Comparison of ENCODE assay signal across 11 cellular contexts in the genomic region with DNA sequence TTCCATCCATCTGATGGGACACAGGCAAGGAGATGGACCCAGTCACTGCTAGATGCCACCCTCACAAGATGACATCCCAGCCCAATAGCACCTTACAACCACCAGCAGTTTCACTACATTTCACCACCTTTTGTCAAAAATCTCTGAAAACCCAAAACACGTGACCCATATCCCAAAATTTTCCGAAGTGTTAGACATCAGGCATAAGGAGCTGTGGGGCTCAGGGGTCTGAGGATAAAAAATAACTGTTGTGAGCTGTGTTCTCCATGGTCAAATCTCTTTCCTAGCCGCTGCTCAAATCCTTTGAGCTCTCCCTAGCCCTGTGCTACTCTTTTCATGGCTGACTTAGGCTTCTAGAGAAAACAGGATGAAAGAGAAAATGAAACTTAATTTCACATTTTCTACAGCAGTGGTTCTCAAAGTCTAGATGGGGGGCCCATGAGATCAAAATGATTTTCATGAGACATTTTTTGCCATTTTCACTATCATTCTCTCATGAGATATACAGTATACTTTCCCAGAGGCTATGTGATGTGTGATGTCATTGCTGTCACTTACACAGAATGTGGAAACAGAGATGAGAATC. TPM values are rescaled to one million over a fixed set of nuclear protein-coding genes. Genes with fewer than 3 reads are reported as not detected.
DNase-seq lines count a peak whose midpoint lies in the region; ATAC-seq and TF ChIP-seq lines count a peak whose summit lies in the region.
"Had no signal": no experiment of that assay in that cellular context is flagged by ENCODE, and none has a peak within 500 bp of the region (broad histone marks: within the 10 kb centered on the region; RNA-seq: fewer than 3 reads in every experiment).

No MANE protein-coding gene starts in this region.

- H3K27me3 Mint-ChIP-seq in activated naive CD8-positive, alpha-beta T cell treated with anti-CD3 and anti-CD28 coated beads, Interleukin-2, amount 10 ng/mL, durations not matched to agents 7 days and 5 days = no peaks in the 10 kb centered on the region

- peak; percentile 40 for ATAC-seq in GM18511 (IDR thresholded peaks at IDR 0.05; ENCODE audit: unreplicated experiment)
- peak; percentile 46 for ATAC-seq in GM21381 (IDR thresholded peaks at IDR 0.05; ENCODE audit: unreplicated experiment)
- peak; percentile 47 for ATAC-seq in HG03135 (IDR thresholded peaks at IDR 0.05; ENCODE audit: unreplicated experiment)
- ATAC-seq in activated naive CD8-positive, alpha-beta T cell treated with anti-CD3 and anti-CD28 coated beads, Interleukin-2, amount 10 ng/mL, durations not matched to agents 7 days and 5 days (ENCODE audit: low read depth) = peak; percentile 83

- peak overlapping the region; percentile 75 for H3K4me3 Mint-ChIP-seq in activated naive CD8-positive, alpha-beta T cell treated with anti-CD3 and anti-CD28 coated beads, Interleukin-2, amount 10 ng/mL, durations not matched to agents 7 days and 5 days

- POLR2A ChIA-PET in activated naive CD8-positive, alpha-beta T cell treated with anti-CD3 and anti-CD28 coated beads, Interleukin-2, amount 10 ng/mL, durations not matched to agents 7 days and 5 days (lab: Charles Lee) = interaction anchor here (1.1 kb wide), 1 partner anchor 102 kb away, joined by 4 read pairs; no protein-coding TSS in a partner anchor

- H3K27ac Mint-ChIP-seq in activated naive CD8-positive, alpha-beta T cell treated with anti-CD3 and anti-CD28 coated beads, Interleukin-2, amount 10 ng/mL, durations not matched to agents 7 days and 5 days = peak overlapping the region; percentile 79

- H3K27me3 ChIP-seq in suprapubic skin = no peaks in the 10 kb centered on the region
- H3K27me3 ChIP-seq: stomach had no signal

- no peak overlapping the region for H3K27ac ChIP-seq in suprapubic skin
- H3K27ac ChIP-seq: stomach had no signal

- no peaks in the 10 kb centered on the region for H3K36me3 ChIP-seq in suprapubic skin
- H3K36me3 ChIP-seq: stomach had no signal

- H3K4me3 ChIP-seq in suprapubic skin = no peak overlapping the region
- H3K4me3 ChIP-seq: stomach had no signal

- H3K4me1 ChIP-seq in suprapubic skin = no peaks in the 10 kb centered on the region

- H3K9me3 Mint-ChIP-seq in activated naive CD8-positive, alpha-beta T cell treated with anti-CD3 and anti-CD28 coated beads, Interleukin-2, amount 10 ng/mL, durations not matched to agents 7 days and 5 days = no peaks in the 10 kb centered on the region

- H3K36me3 Mint-ChIP-seq in activated naive CD8-positive, alpha-beta T cell treated with anti-CD3 and anti-CD28 coated beads, Interleukin-2, amount 10 ng/mL, durations not matched to agents 7 days and 5 days = peaks cover 32% of the 10 kb centered on the region

- no peak for DNase-seq in activated naive CD8-positive, alpha-beta T cell treated with anti-CD3 and anti-CD28 coated beads, Interleukin-2, amount 10 ng/mL, durations not matched to agents 7 days and 5 days
- DNase-seq in suprapubic skin (ENCODE audit: low spot score in 2 of 2) = no peak
- DNase-seq in kidney glomerular epithelial cell (lab: John Stamatoyannopoulos, UW) = no peak
- DNase-seq in NK-92 (lab: John Stamatoyannopoulos, UW; ENCODE audit: unreplicated experiment) = no peak
- DNase-seq in OCI-M2 (lab: John Stamatoyannopoulos, UW; ENCODE audit: unreplicated experiment) = no peak
- DNase-seq: stomach had no signal

- peaks cover 61% of the 10 kb centered on the region for H3K4me1 Mint-ChIP-seq in activated naive CD8-positive, alpha-beta T cell treated with anti-CD3 and anti-CD28 coated beads, Interleukin-2, amount 10 ng/mL, durations not matched to agents 7 days and 5 days

- no peak for TF ChIP-seq EP300 in suprapubic skin (IDR thresholded peaks at IDR 0.05)

- TF ChIP-seq CTCF in suprapubic skin (IDR thresholded peaks at IDR 0.05) = no peak

- no peak for TF ChIP-seq POLR2A in suprapubic skin (IDR thresholded peaks at IDR 0.05)

- 85% methylated on average over 3 of the region's 3 CpGs for WGBS in suprapubic skin

- no peaks in the 10 kb centered on the region for H3K9me3 ChIP-seq in suprapubic skin
- H3K9me3 ChIP-seq: stomach had no signal

RNA-seq across cellular contexts. Expression of a gene that starts 40.7 kb away (rescaled TPM):
- total RNA-seq in activated naive CD8-positive, alpha-beta T cell treated with anti-CD3 and anti-CD28 coated beads, Interleukin-2, amount 10 ng/mL, durations not matched to agents 7 days and 5 days = 1 to 10 TPM; 3.7 to 4.9 TPM
- total RNA-seq in suprapubic skin = under 1 TPM in 1 of 4 donors, not detected in 3; 0.76 TPM
- total RNA-seq: M059J, RPMI7951 had no signal
